Comparison of ENCODE assay signal across 8 cellular contexts in the genomic region with DNA sequence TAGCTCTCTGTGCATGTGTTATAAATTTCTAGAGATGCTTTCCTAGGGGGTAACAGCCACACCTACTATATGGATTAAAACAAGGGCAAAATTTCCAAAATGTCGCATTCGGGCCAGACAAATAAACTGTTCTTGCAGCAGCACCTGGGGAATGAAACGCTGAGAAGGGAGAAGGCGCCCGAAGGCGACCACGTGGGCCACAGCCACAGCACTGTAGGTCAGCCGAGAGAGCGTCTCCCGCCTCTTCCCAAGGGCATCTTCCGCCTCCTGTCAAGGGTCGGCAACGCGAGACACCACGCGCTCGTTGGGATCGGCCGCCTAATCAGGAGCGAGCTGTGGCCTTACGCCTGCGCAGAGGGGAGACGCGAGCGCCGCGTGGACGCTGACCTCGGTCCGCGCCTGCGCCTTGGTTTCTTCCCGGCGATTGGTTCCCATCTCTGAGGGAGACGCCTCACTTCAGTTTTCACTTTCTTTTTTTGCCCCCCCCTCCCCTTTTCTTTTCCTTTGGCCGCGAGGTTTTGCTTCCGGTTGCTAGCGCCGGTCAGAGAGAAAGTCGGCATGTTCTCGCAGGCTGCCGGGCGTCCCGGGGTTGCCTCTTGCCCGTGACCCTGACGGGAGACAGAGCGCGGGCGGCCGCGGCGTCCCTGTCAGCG. TPM values are rescaled to one million over a fixed set of nuclear protein-coding genes. Genes with fewer than 3 reads are reported as not detected.
DNase-seq lines count a peak whose midpoint lies in the region; ATAC-seq and TF ChIP-seq lines count a peak whose summit lies in the region.

A gene with protein sequence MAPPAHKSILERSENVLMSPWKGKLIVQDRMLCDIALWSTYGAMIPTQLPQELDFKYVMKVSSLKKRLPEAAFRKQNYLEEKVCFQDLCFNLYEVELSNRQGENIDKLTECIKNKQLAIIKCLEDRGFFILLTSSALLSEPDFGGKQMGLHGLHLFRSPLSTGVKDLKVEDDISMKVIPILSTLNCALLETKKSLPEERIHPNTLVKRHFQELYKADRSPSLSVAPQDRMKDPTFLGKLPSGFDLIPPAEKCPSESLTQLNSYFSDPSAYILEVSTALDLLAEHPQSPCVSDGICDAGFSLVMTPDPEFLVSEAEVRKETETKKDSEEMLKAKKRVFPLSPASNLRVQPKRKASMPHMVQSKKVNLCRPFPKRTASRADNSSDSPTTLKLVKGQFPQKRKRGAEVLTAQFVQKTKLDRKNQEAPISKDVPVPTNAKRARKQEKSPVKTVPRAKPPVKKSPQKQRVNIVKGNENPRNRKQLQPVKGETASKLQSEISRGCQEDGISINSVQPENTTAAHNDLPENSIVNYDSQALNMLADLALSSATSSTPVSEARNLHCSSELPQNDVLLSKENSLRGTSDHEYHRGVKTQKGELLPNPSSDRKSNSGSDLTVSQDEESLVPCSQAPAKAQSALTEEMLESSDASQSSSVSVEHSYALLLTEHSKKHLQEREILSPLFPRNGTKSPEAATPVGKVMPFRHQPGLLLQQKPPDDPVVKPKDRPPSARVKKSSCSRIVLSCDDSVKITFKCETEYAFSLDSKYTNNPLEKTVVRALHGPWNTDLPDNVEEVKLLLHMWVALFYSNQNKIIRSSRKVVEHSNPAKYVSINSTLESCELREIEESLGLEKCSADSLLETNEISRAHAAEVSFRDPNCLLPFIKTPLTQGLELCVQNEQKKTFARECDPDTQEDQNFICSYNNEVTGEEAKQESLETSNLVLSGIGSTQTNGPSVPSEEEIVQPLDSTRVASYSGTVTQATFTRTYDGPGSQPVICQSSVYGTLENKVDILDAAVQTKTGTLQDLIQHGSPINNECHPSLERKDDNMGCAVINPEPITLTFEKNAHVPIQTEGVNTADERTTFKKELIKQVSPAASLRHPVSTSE (N-terminal part only) (plus strand): TSS at position 521 of the 653 bp plus-strand sequence. CDS start 35,805 bp downstream, outside the sequence.

- TF ChIP-seq CTCF in kidney epithelial cell (IDR thresholded peaks at IDR 0.05; ENCODE audit: insufficient read depth, low read length, poor library complexity, severe bottlenecking), result no peak

- H3K4me3 ChIP-seq in kidney epithelial cell (ENCODE audit: low read depth, low read length), result peak within 1 kb of the TSS; percentile 94

- DNase-seq in Ammon's horn (ENCODE audit: low spot score) (peak; percentile 98), GM19238 (ENCODE audit: insufficient read length, low spot score) (peak; percentile 94), NCI-H524 treated with DMSO at 0.1 percent for 48 hours (lab: John Stamatoyannopoulos, UW) (peak; percentile 72), kidney epithelial cell (ENCODE audit: low read depth) (peak; percentile 86)
- peak; percentile 96 to 97 for DNase-seq in activated CD4-positive, alpha-beta T cell treated with anti-CD3 and anti-CD28 coated beads for 4 hours
- DNase-seq in stimulated activated CD4-positive, alpha-beta T cell treated with anti-CD3 and anti-CD28 coated beads, Interleukin-15, amount 100 ng/mL, for 48 hours (ENCODE audit: low read depth in 2 of 2), result peak; percentile 92 to 95

- peak within 1 kb of the TSS; percentile 90 for H3K27ac ChIP-seq in cingulate gyrus (ENCODE audit: low read depth, low read length)

- H3K36me3 ChIP-seq in kidney epithelial cell (ENCODE audit: control insufficient read depth, insufficient read depth, low read length), result no peaks in the 10 kb centered on the region

- ATAC-seq in HG03442 (IDR thresholded peaks at IDR 0.05; ENCODE audit: unreplicated experiment), result peak; percentile 72

- H3K27me3 ChIP-seq in kidney epithelial cell (ENCODE audit: control insufficient read depth, insufficient read depth, low read length), result no peaks in the 10 kb centered on the region

RNA-seq across cellular contexts. Expression of the gene that starts here (rescaled TPM):
- 60.1 and 66.8 TPM in 2 replicates for total RNA-seq in kidney epithelial cell

Comparison
In these comparisons a context has a peak if more than half of its experiments do, and no peak if none do; other contexts are left out.
1. Peak in every context shown above with its lines: DNase-seq, ATAC-seq, H3K4me3 ChIP-seq and H3K27ac ChIP-seq.